In genomic region chr2:158661231-158661630, GRCh38 we compare ENCODE assay signal across 32 cellular contexts.
"Had no signal": no experiment of that assay in that cellular context is flagged by ENCODE, and none has a peak within 500 bp of the region (broad histone marks: within the 10 kb centered on the region; RNA-seq: fewer than 3 reads in every experiment).

No MANE protein-coding gene starts in this region.

- H3K36me3 ChIP-seq: breast epithelium had no signal

- DNase-seq: activated effector memory CD4-positive, alpha-beta T cell treated with anti-CD3 and anti-CD28 coated beads, Interleukin-2, amount 50 U/mL, for 16 hours; activated effector memory CD4-positive, alpha-beta T cell treated with Interleukin-2 at 50 U/mL for 16 hours; activated gamma-delta T cell; activated gamma-delta T cell treated with Interleukin-2 at 50 U/mL for 16 hours; activated naive CD4-positive, alpha-beta T cell; activated naive CD4-positive, alpha-beta T cell treated with anti-CD3 and anti-CD28 coated beads for 36 hours; activated naive CD4-positive, alpha-beta T cell treated with anti-CD3 and anti-CD28 coated beads, Interleukin-2, amount 10 ng/mL, durations not matched to agents 7 days and 5 days; activated naive CD4-positive, alpha-beta T cell treated with anti-CD3 and anti-CD28 coated beads, Interleukin-2, amount 50 U/mL, for 16 hours; activated naive CD4-positive, alpha-beta T cell treated with Interleukin-2 at 50 U/mL for 16 hours; activated naive CD8-positive, alpha-beta T cell treated with anti-CD3 and anti-CD28 coated beads for 36 hours; activated naive CD8-positive, alpha-beta T cell treated with anti-CD3 and anti-CD28 coated beads, Interleukin-2, amount 10 ng/mL, durations not matched to agents 7 days and 5 days; activated naive CD8-positive, alpha-beta T cell treated with anti-CD3 and anti-CD28 coated beads, Interleukin-2, amount 50 U/mL, for 24 hours; activated T-cell treated with anti-CD3 and anti-CD28 coated beads, Interleukin-2, amount 50 U/mL, for 1 hour; activated T-cell treated with anti-CD3 and anti-CD28 coated beads, Interleukin-2, amount 50 U/mL, for 24 hours; activated T-cell treated with anti-CD3 and anti-CD28 coated beads, Interleukin-2, amount 50 U/mL, for 4 hours; activated T-cell treated with anti-CD3 and anti-CD28 coated beads, Interleukin-2, amount 50 U/mL, for 48 hours; activated T-cell treated with anti-CD3 and anti-CD28 coated beads, Interleukin-2, amount 50 U/mL, for 72 hours; adrenal gland; amniotic stem cell; amygdala; anterior cingulate cortex; aorta; body of pancreas; brain microvascular endothelial cell; caudate nucleus; central memory CD4-positive, alpha-beta T cell; cerebellar nuclear complex had no signal

- H3K9me3 ChIP-seq: adrenal gland, ascending aorta, body of pancreas, breast epithelium had no signal

- H3K4me1 ChIP-seq: adrenal gland, body of pancreas, breast epithelium had no signal

- H3K27ac ChIP-seq: adrenal gland, ascending aorta, body of pancreas, brain microvascular endothelial cell, breast epithelium, cardiac muscle cell had no signal

- H3K27me3 ChIP-seq: adrenal gland, ascending aorta, body of pancreas, brain microvascular endothelial cell, breast epithelium, cardiac muscle cell had no signal

- ATAC-seq: activated naive CD4-positive, alpha-beta T cell treated with anti-CD3 and anti-CD28 coated beads, Interleukin-2, amount 50 U/mL, for 72 hours; activated naive CD8-positive, alpha-beta T cell treated with anti-CD3 and anti-CD28 coated beads, Interleukin-2, amount 50 U/mL, for 24 hours; activated T-cell treated with anti-CD3 and anti-CD28 coated beads, Interleukin-2, amount 50 U/mL, for 4 hours; activated T-cell treated with anti-CD3 and anti-CD28 coated beads, Interleukin-2, amount 50 U/mL, for 72 hours; activated T-helper 17 cell treated with anti-CD3 and anti-CD28 coated beads, Interleukin-2, amount 50 U/mL, for 72 hours; body of pancreas had no signal

- H3K4me3 ChIP-seq: adrenal gland, ascending aorta, body of pancreas, breast epithelium, cardiac muscle cell had no signal
